ENCODE assay signal across 1 cellular context in the genomic region with DNA sequence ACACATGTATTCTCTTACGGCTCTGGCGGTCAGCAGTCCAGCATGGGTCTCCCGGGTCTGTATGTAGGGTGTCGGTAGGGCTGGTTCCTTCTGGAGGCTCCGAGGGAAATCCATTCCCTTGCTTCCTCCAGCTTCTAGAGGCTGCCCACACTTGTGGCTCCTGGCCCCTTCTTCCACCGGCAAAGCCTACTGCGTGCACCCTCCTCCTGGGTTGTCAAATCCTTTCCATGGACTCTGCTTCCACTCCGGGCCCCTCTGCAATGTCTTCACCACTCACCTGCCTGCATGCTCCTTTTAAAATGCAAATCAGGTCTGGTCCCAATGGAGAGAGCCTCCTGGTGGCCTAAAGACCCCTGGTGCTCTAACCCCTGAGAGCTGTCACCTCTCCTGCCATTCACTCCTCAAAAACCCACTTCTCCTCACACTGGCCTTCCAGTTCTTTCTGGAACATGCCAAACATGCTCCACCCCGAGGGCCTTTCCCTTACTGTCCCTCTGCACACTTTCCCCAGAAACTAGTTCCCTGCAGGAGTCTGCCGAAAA.
TF ChIP-seq lines count a peak whose summit lies in the region.

No MANE protein-coding gene starts in this region.

TF ChIP-seq in GM23338, 12 proteins besides CTCF, POLR2A, EP300 and RAD21:
- TF ChIP-seq, protein P1, sequence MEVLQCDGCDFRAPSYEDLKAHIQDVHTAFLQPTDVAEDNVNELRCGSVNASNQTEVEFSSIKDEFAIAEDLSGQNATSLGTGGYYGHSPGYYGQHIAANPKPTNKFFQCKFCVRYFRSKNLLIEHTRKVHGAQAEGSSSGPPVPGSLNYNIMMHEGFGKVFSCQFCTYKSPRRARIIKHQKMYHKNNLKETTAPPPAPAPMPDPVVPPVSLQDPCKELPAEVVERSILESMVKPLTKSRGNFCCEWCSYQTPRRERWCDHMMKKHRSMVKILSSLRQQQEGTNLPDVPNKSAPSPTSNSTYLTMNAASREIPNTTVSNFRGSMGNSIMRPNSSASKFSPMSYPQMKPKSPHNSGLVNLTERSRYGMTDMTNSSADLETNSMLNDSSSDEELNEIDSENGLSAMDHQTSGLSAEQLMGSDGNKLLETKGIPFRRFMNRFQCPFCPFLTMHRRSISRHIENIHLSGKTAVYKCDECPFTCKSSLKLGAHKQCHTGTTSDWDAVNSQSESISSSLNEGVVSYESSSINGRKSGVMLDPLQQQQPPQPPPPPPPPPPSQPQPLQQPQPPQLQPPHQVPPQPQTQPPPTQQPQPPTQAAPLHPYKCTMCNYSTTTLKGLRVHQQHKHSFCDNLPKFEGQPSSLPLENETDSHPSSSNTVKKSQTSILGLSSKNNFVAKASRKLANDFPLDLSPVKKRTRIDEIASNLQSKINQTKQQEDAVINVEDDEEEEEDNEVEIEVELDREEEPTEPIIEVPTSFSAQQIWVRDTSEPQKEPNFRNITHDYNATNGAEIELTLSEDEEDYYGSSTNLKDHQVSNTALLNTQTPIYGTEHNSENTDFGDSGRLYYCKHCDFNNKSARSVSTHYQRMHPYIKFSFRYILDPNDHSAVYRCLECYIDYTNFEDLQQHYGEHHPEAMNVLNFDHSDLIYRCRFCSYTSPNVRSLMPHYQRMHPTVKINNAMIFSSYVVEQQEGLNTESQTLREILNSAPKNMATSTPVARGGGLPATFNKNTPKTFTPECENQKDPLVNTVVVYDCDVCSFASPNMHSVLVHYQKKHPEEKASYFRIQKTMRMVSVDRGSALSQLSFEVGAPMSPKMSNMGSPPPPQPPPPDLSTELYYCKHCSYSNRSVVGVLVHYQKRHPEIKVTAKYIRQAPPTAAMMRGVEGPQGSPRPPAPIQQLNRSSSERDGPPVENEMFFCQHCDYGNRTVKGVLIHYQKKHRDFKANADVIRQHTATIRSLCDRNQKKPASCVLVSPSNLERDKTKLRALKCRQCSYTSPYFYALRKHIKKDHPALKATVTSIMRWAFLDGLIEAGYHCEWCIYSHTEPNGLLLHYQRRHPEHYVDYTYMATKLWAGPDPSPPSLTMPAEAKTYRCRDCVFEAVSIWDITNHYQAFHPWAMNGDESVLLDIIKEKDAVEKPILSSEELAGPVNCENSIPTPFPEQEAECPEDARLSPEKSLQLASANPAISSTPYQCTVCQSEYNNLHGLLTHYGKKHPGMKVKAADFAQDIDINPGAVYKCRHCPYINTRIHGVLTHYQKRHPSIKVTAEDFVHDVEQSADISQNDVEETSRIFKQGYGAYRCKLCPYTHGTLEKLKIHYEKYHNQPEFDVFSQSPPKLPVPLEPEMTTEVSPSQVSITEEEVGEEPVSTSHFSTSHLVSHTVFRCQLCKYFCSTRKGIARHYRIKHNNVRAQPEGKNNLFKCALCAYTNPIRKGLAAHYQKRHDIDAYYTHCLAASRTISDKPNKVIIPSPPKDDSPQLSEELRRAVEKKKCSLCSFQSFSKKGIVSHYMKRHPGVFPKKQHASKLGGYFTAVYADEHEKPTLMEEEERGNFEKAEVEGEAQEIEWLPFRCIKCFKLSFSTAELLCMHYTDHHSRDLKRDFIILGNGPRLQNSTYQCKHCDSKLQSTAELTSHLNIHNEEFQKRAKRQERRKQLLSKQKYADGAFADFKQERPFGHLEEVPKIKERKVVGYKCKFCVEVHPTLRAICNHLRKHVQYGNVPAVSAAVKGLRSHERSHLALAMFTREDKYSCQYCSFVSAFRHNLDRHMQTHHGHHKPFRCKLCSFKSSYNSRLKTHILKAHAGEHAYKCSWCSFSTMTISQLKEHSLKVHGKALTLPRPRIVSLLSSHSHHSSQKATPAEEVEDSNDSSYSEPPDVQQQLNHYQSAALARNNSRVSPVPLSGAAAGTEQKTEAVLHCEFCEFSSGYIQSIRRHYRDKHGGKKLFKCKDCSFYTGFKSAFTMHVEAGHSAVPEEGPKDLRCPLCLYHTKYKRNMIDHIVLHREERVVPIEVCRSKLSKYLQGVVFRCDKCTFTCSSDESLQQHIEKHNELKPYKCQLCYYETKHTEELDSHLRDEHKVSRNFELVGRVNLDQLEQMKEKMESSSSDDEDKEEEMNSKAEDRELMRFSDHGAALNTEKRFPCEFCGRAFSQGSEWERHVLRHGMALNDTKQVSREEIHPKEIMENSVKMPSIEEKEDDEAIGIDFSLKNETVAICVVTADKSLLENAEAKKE (CRISPR knock-in tag; IDR thresholded peaks at IDR 0.05): no peak
- TF ChIP-seq JUNB (IDR thresholded peaks at IDR 0.05; ENCODE audit: unreplicated experiment) (no peak), EZH2phosphoT487 (IDR thresholded peaks at IDR 0.05; ENCODE audit: unreplicated experiment) (no peak), STAT1 (IDR thresholded peaks at IDR 0.05; ENCODE audit: unreplicated experiment) (no peak), ETS1 (IDR thresholded peaks at IDR 0.05) (no peak), NANOG (IDR thresholded peaks at IDR 0.05; ENCODE audit: borderline replicate concordance) (no peak), ZNF331 (CRISPR knock-in tag; IDR thresholded peaks at IDR 0.05; ENCODE audit: low read depth) (no peak), EZH2 (IDR thresholded peaks at IDR 0.05; ENCODE audit: low read depth, unreplicated experiment) (no peak), ZNF114 (CRISPR knock-in tag; IDR thresholded peaks at IDR 0.05) (no peak), POLR2AphosphoS5 (IDR thresholded peaks at IDR 0.05; ENCODE audit: low read depth) (no peak), CREB1 (CRISPR knock-in tag; IDR thresholded peaks at IDR 0.05; ENCODE audit: low read depth) (no peak)
- TF ChIP-seq, protein P2, sequence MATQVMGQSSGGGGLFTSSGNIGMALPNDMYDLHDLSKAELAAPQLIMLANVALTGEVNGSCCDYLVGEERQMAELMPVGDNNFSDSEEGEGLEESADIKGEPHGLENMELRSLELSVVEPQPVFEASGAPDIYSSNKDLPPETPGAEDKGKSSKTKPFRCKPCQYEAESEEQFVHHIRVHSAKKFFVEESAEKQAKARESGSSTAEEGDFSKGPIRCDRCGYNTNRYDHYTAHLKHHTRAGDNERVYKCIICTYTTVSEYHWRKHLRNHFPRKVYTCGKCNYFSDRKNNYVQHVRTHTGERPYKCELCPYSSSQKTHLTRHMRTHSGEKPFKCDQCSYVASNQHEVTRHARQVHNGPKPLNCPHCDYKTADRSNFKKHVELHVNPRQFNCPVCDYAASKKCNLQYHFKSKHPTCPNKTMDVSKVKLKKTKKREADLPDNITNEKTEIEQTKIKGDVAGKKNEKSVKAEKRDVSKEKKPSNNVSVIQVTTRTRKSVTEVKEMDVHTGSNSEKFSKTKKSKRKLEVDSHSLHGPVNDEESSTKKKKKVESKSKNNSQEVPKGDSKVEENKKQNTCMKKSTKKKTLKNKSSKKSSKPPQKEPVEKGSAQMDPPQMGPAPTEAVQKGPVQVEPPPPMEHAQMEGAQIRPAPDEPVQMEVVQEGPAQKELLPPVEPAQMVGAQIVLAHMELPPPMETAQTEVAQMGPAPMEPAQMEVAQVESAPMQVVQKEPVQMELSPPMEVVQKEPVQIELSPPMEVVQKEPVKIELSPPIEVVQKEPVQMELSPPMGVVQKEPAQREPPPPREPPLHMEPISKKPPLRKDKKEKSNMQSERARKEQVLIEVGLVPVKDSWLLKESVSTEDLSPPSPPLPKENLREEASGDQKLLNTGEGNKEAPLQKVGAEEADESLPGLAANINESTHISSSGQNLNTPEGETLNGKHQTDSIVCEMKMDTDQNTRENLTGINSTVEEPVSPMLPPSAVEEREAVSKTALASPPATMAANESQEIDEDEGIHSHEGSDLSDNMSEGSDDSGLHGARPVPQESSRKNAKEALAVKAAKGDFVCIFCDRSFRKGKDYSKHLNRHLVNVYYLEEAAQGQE (IDR thresholded peaks at IDR 0.05; ENCODE audit: unreplicated experiment): no peak
